21 cellular contexts compared by ENCODE assay signal in the genomic region with DNA sequence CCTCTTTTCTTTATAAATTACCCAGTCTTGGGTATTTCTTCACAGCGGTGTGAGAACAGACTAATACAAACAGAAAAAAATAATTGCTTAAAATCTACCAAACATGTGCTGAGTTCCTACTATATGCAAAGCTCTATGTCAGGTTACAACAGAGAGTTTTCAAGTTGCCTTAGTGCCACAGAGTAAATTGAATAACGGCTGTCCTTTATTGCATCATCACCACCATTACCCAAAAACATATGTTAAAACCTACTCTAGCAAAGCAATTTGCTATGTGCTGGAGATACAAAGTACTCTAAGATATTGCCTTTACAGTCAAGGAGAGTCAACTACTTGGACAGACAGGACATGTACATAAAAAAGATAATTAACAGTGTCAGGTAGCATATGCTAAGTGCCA.
"Had no signal": no experiment of that assay in that cellular context is flagged by ENCODE, and none has a peak within 500 bp of the region (broad histone marks: within the 10 kb centered on the region; RNA-seq: fewer than 3 reads in every experiment).

No MANE protein-coding gene starts in this region.

- H3K27ac ChIP-seq: body of pancreas, left ventricle myocardium inferior, transverse colon had no signal

- ATAC-seq: activated CD8-positive, alpha-beta T cell treated with anti-CD3 and anti-CD28 coated beads for 36 hours; activated naive CD4-positive, alpha-beta T cell treated with anti-CD3 and anti-CD28 coated beads, Interleukin-2, amount 50 U/mL, for 72 hours; activated T-cell treated with anti-CD3 and anti-CD28 coated beads, Interleukin-2, amount 50 U/mL, for 4 hours; body of pancreas; natural killer cell; right cardiac atrium; stimulated activated naive CD8-positive, alpha-beta T cell treated with anti-CD3 and anti-CD28 coated beads, Interleukin-15, Interleukin-2, amounts not matched to agents 100 U/mL and 50 U/mL, for 24 hours; T-helper 17 cell; WTC11 had no signal

- DNase-seq: activated CD4-positive, alpha-beta T cell treated with anti-CD3 and anti-CD28 coated beads for 4 hours; activated CD8-positive, alpha-beta T cell treated with anti-CD3 and anti-CD28 coated beads for 36 hours; activated effector memory CD4-positive, alpha-beta T cell treated with Interleukin-2 at 50 U/mL for 16 hours; activated T-cell treated with anti-CD3 and anti-CD28 coated beads, Interleukin-2, amount 50 U/mL, for 4 hours; amniotic stem cell; body of pancreas; central memory CD4-positive, alpha-beta T cell; effector memory CD4-positive, alpha-beta T cell; hippocampal formation; kidney; left ventricle myocardium inferior; natural killer cell; right cardiac atrium; small intestine; stimulated activated CD4-positive, alpha-beta T cell treated with anti-CD3 and anti-CD28 coated beads, Interleukin-4, amount 100 ng/mL, for 24 hours; stimulated activated CD8-positive, alpha-beta memory T cell treated with anti-CD3 and anti-CD28 coated beads, Interleukin-4, amount 100 ng/mL, for 48 hours; stimulated activated naive CD8-positive, alpha-beta T cell treated with anti-CD3 and anti-CD28 coated beads, Interleukin-15, Interleukin-2, amounts not matched to agents 100 U/mL and 50 U/mL, for 24 hours; T-helper 17 cell; transverse colon had no signal

- H3K36me3 ChIP-seq: left ventricle myocardium inferior, transverse colon had no signal

- H3K4me1 ChIP-seq: body of pancreas, left ventricle myocardium inferior, transverse colon had no signal

- H3K27me3 ChIP-seq: body of pancreas, transverse colon had no signal

- FAIRE-seq: kidney, small intestine had no signal

- H3K4me3 ChIP-seq: body of pancreas, left ventricle myocardium inferior, transverse colon had no signal

- H3K9me3 ChIP-seq: body of pancreas had no signal
